8 cellular contexts compared by ENCODE assay signal in genomic region chr6:7505196-7505699, GRCh38. TPM values are rescaled to one million over a fixed set of nuclear protein-coding genes. Genes with fewer than 3 reads are reported as not detected.
DNase-seq lines count a peak whose midpoint lies in the region; ATAC-seq lines count a peak whose summit lies in the region.

No MANE protein-coding gene starts in this region.

- H3K27ac ChIP-seq in iPS DF 6.9 (ENCODE audit: low read length), result no peak overlapping the region

- no peaks in the 10 kb centered on the region for H3K36me3 ChIP-seq in iPS DF 6.9 (ENCODE audit: control insufficient read depth, insufficient read depth, low read length)

- no peak overlapping the region for H3K4me3 ChIP-seq in iPS DF 6.9 (ENCODE audit: low read length)

- 0 out of 2 replicates have a peak, but pooled peaks cover 1% of the 10 kb centered on the region for H3K4me1 ChIP-seq in iPS DF 6.9 (ENCODE audit: control insufficient read depth, insufficient read depth, low read length)

- peak; percentile 45 for ATAC-seq in activated T-helper 17 cell treated with anti-CD3 and anti-CD28 coated beads, Interleukin-2, amount 50 U/mL, for 72 hours (replicated peaks)
- ATAC-seq in HG02970 (IDR thresholded peaks at IDR 0.05; ENCODE audit: low FRiP score, unreplicated experiment), result no peak
- no peak for ATAC-seq in naive thymus-derived CD8-positive, alpha-beta T cell

- POLR2A ChIA-PET in naive thymus-derived CD8-positive, alpha-beta T cell (lab: Charles Lee), result no interaction called here

- no CpG with 5 or more reads among the region's 10 CpGs for WGBS in iPS DF 6.9 (ENCODE audit: insufficient coverage, insufficient read length)

- H3K27me3 Mint-ChIP-seq in activated T-helper 17 cell treated with anti-CD3 and anti-CD28 coated beads, Interleukin-2, amount 50 U/mL, for 72 hours, result peaks cover 26% of the 10 kb centered on the region
- H3K27me3 Mint-ChIP-seq in naive thymus-derived CD8-positive, alpha-beta T cell, result peaks cover 5 to 19% (median 12%) of the 10 kb centered on the region in 5 donors

- peak; percentile 96 for DNase-seq in ELF-1 (ENCODE audit: low read depth, low spot score)
- DNase-seq in NCI-H1105 treated with DMSO at 0.1 percent for 48 hours (lab: John Stamatoyannopoulos, UW), result peak; percentile 98
- peak; percentile 35 for DNase-seq in iPS DF 6.9 (ENCODE audit: low read depth, low spot score)
- peak; percentile 31 for DNase-seq in stromal cell of bone marrow (ENCODE audit: low read depth)
- DNase-seq in T-helper 2 cell, result no peak
- no peak for DNase-seq in naive thymus-derived CD8-positive, alpha-beta T cell

- H3K4me1 Mint-ChIP-seq in activated T-helper 17 cell treated with anti-CD3 and anti-CD28 coated beads, Interleukin-2, amount 50 U/mL, for 72 hours, result no peaks in the 10 kb centered on the region
- H3K4me1 Mint-ChIP-seq in naive thymus-derived CD8-positive, alpha-beta T cell, result no peaks in the 10 kb centered on the region

- no peaks in the 10 kb centered on the region for H3K9me3 Mint-ChIP-seq in activated T-helper 17 cell treated with anti-CD3 and anti-CD28 coated beads, Interleukin-2, amount 50 U/mL, for 72 hours
- no peaks in the 10 kb centered on the region for H3K9me3 Mint-ChIP-seq in naive thymus-derived CD8-positive, alpha-beta T cell

- H3K36me3 Mint-ChIP-seq in activated T-helper 17 cell treated with anti-CD3 and anti-CD28 coated beads, Interleukin-2, amount 50 U/mL, for 72 hours (ENCODE audit: low read depth), result no peaks in the 10 kb centered on the region
- no peaks in the 10 kb centered on the region for H3K36me3 Mint-ChIP-seq in naive thymus-derived CD8-positive, alpha-beta T cell

- H3K4me3 Mint-ChIP-seq in activated T-helper 17 cell treated with anti-CD3 and anti-CD28 coated beads, Interleukin-2, amount 50 U/mL, for 72 hours, result no peak overlapping the region
- H3K4me3 Mint-ChIP-seq in naive thymus-derived CD8-positive, alpha-beta T cell, result no peak overlapping the region

- no peak overlapping the region for H3K27ac Mint-ChIP-seq in activated T-helper 17 cell treated with anti-CD3 and anti-CD28 coated beads, Interleukin-2, amount 50 U/mL, for 72 hours
- H3K27ac Mint-ChIP-seq in naive thymus-derived CD8-positive, alpha-beta T cell, result no peak overlapping the region

- no peaks in the 10 kb centered on the region for H3K9me3 ChIP-seq in iPS DF 6.9 (ENCODE audit: control insufficient read depth, insufficient read depth, low read length)

- no peaks in the 10 kb centered on the region for H3K27me3 ChIP-seq in iPS DF 6.9 (ENCODE audit: control insufficient read depth, insufficient read depth, low read length)

RNA-seq across cellular contexts. Expression of gene DSP, which starts 36.2 kb away (rescaled TPM):
- total RNA-seq in activated T-helper 17 cell treated with anti-CD3 and anti-CD28 coated beads, Interleukin-2, amount 50 U/mL, for 72 hours, result under 1 TPM in 1 of 2 donors, not detected in 1; 0.05 TPM
- under 1 TPM; 0.47 to 0.60 TPM for total RNA-seq in naive thymus-derived CD8-positive, alpha-beta T cell
- polyA plus RNA-seq in naive thymus-derived CD8-positive, alpha-beta T cell, result not detected

Comparison
In these comparisons a context has a peak if more than half of its experiments do, and no peak if none do; other contexts are left out.
1. DNase-seq: peak in ELF-1 (single experiment), NCI-H1105 treated with DMSO at 0.1 percent for 48 hours (single experiment), iPS DF 6.9 (single experiment) and stromal cell of bone marrow (single experiment); none in T-helper 2 cell (0 of 5) and naive thymus-derived CD8-positive, alpha-beta T cell (0 of 10).